In the genomic region with DNA sequence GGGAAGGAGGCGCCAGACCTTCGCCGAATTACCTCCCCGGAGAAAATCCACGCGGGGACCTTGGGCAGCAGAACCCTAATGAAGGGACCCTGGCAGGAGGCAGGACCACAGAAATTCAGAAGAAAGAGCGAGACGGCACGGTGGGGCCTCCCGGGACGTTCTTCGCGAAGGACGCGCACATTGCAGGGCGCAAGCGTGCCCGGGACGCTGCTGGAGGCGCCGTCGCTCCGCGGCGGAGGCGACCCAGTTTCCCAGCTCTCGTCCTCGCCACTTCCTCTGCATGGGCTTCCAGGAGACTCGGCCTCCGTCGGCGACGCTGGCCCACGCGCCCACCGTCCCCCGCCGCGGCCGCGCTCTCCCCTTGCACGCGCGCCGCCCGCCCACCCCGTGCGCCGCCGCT, we compare ENCODE assay signal across 10 cellular contexts. TPM values are rescaled to one million over a fixed set of nuclear protein-coding genes. Genes with fewer than 3 reads are reported as not detected.
DNase-seq lines count a peak whose midpoint lies in the region; ATAC-seq and TF ChIP-seq lines count a peak whose summit lies in the region.
"Had no signal": no experiment of that assay in that cellular context is flagged by ENCODE, and none has a peak within 500 bp of the region (broad histone marks: within the 10 kb centered on the region; RNA-seq: fewer than 3 reads in every experiment).

No MANE protein-coding gene starts in this region.

- H3K27me3 Mint-ChIP-seq in activated T-helper 1 cell treated with anti-CD3 and anti-CD28 coated beads, Interleukin-12 subunit alpha, Interleukin-12 subunit beta, Interleukin-2, Interleukin-4 antibody, amounts not matched to agents 30 ng/mL and 10 ng/mL and 1 ng/mL, durations not matched to agents 14 hours and 24 hours and 36 hours (ENCODE audit: insufficient read depth): peaks cover 4% of the 10 kb centered on the region

- TF ChIP-seq CTCF in colonic mucosa (IDR thresholded peaks at IDR 0.05) (no peak), thyroid gland (IDR thresholded peaks at IDR 0.05) (peak in 2 of 6 experiments; percentile 20 to 39)

- no peaks in the 10 kb centered on the region for H3K9me3 ChIP-seq in colonic mucosa
- H3K9me3 ChIP-seq in mesodermal cell (ENCODE audit: control insufficient read depth, low read length): peaks cover 2% of the 10 kb centered on the region
- H3K9me3 ChIP-seq in thyroid gland: no peaks in the 10 kb centered on the region

- H3K27ac ChIP-seq in colonic mucosa (no peak overlapping the region), mesodermal cell (ENCODE audit: low read depth, low read length, severe bottlenecking) (no peak overlapping the region), thyroid gland (no peak overlapping the region)

- H3K27me3 ChIP-seq in colonic mucosa (no peaks in the 10 kb centered on the region), thyroid gland (no peaks in the 10 kb centered on the region)

- H3K36me3 Mint-ChIP-seq in activated T-helper 1 cell treated with anti-CD3 and anti-CD28 coated beads, Interleukin-12 subunit alpha, Interleukin-12 subunit beta, Interleukin-2, Interleukin-4 antibody, amounts not matched to agents 30 ng/mL and 10 ng/mL and 1 ng/mL, durations not matched to agents 14 hours and 24 hours and 36 hours (ENCODE audit: low read depth): no peaks in the 10 kb centered on the region

- intact Hi-C loops in activated T-helper 1 cell treated with anti-CD3 and anti-CD28 coated beads, Interleukin-12 subunit alpha, Interleukin-12 subunit beta, Interleukin-2, Interleukin-4 antibody, amounts not matched to agents 30 ng/mL and 10 ng/mL and 1 ng/mL, durations not matched to agents 14 hours and 24 hours and 36 hours (cut with micrococcal nuclease): no loop called here
- intact Hi-C loops in colonic mucosa (cut with DNase I) (no loop called here), thyroid gland (cut with DNase I) (no loop called here)

- no peak for TF ChIP-seq POLR2A in thyroid gland (IDR thresholded peaks at IDR 0.05)

- 14 to 15% methylated on average over 49 to 50 of the region's 50 CpGs for WGBS in mesodermal cell (ENCODE audit: insufficient coverage in 2 of 2), 2 experiments
- 5 to 19% methylated on average over 10 to 22 of the region's 50 CpGs for WGBS in thyroid gland, 2 donors

- H3K36me3 ChIP-seq in colonic mucosa (no peaks in the 10 kb centered on the region), mesodermal cell (ENCODE audit: control insufficient read depth, insufficient read depth, low read length) (no peaks in the 10 kb centered on the region), thyroid gland (no peaks in the 10 kb centered on the region)

- H3K4me3 ChIP-seq in colonic mucosa (peak overlapping the region; percentile 17), mesodermal cell (ENCODE audit: extremely low read depth, insufficient read depth, low read length, poor library complexity, severe bottlenecking) (peak overlapping the region; percentile 3), thyroid gland (replicated peaks in 1 of 3) (peak overlapping the region in 1 of 3 donors; percentile 20)

- no peak overlapping the region for H3K27ac Mint-ChIP-seq in activated T-helper 1 cell treated with anti-CD3 and anti-CD28 coated beads, Interleukin-12 subunit alpha, Interleukin-12 subunit beta, Interleukin-2, Interleukin-4 antibody, amounts not matched to agents 30 ng/mL and 10 ng/mL and 1 ng/mL, durations not matched to agents 14 hours and 24 hours and 36 hours

- DNase-seq in activated T-helper 1 cell treated with Interleukin-2 at 50 U/mL for 16 hours (ENCODE audit: low read depth): peak; percentile 27
- no peak for DNase-seq in activated T-helper 1 cell treated with anti-CD3 and anti-CD28 coated beads, Interleukin-12 subunit alpha, Interleukin-12 subunit beta, Interleukin-2, Interleukin-4 antibody, amounts not matched to agents 30 ng/mL and 10 ng/mL and 1 ng/mL, durations not matched to agents 14 hours and 24 hours and 36 hours (ENCODE audit: low spot score)
- no peak for DNase-seq in colonic mucosa
- peak; percentile 34 to 42 for DNase-seq in thyroid gland
- no peak for DNase-seq in DMS 273 (lab: John Stamatoyannopoulos, UW; ENCODE audit: unreplicated experiment)
- DNase-seq in Ammon's horn (ENCODE audit: low spot score): no peak
- DNase-seq: GOT3, OCI-M1 had no signal

- no peak overlapping the region for H3K4me3 Mint-ChIP-seq in activated T-helper 1 cell treated with anti-CD3 and anti-CD28 coated beads, Interleukin-12 subunit alpha, Interleukin-12 subunit beta, Interleukin-2, Interleukin-4 antibody, amounts not matched to agents 30 ng/mL and 10 ng/mL and 1 ng/mL, durations not matched to agents 14 hours and 24 hours and 36 hours

- ATAC-seq in HG03354 (IDR thresholded peaks at IDR 0.05; ENCODE audit: poor library complexity, severe bottlenecking, unreplicated experiment): no peak

- H3K9ac ChIP-seq in colonic mucosa (ENCODE audit: low read depth in 2 of 2, low read length in 2 of 2): peak overlapping the region; percentile 31 to 32

- H3K4me1 Mint-ChIP-seq in activated T-helper 1 cell treated with anti-CD3 and anti-CD28 coated beads, Interleukin-12 subunit alpha, Interleukin-12 subunit beta, Interleukin-2, Interleukin-4 antibody, amounts not matched to agents 30 ng/mL and 10 ng/mL and 1 ng/mL, durations not matched to agents 14 hours and 24 hours and 36 hours (ENCODE audit: low read depth): peaks cover 15% of the 10 kb centered on the region

- H3K4me1 ChIP-seq in colonic mucosa: peaks cover 5% of the 10 kb centered on the region
- peaks cover 35% of the 10 kb centered on the region for H3K4me1 ChIP-seq in mesodermal cell (ENCODE audit: control insufficient read depth, insufficient read depth, low read length, poor library complexity, severe bottlenecking)
- H3K4me1 ChIP-seq in thyroid gland: peaks cover 6 to 12% of the 10 kb centered on the region in 2 donors

- no peaks in the 10 kb centered on the region for H3K9me3 Mint-ChIP-seq in activated T-helper 1 cell treated with anti-CD3 and anti-CD28 coated beads, Interleukin-12 subunit alpha, Interleukin-12 subunit beta, Interleukin-2, Interleukin-4 antibody, amounts not matched to agents 30 ng/mL and 10 ng/mL and 1 ng/mL, durations not matched to agents 14 hours and 24 hours and 36 hours

RNA-seq across cellular contexts. Expression of a gene that starts 31.9 kb away (rescaled TPM):
- 80.2 and 80.4 TPM in 2 replicates for total RNA-seq in activated T-helper 1 cell treated with anti-CD3 and anti-CD28 coated beads, Interleukin-12 subunit alpha, Interleukin-12 subunit beta, Interleukin-2, Interleukin-4 antibody, amounts not matched to agents 30 ng/mL and 10 ng/mL and 1 ng/mL, durations not matched to agents 14 hours and 24 hours and 36 hours
- total RNA-seq in colonic mucosa: 10 to 100 TPM; 38.6 to 62.1 TPM
- 38.8 TPM for polyA plus RNA-seq in mesodermal cell (2013, experiment 1 of 2)
- 36.1 TPM for polyA plus RNA-seq in mesodermal cell (2013, experiment 2 of 2)
- 10 to 100 TPM; 33.6 to 66.5 (median 47.3) TPM for total RNA-seq in thyroid gland

Comparison
In these comparisons a context has a peak if more than half of its experiments do, and no peak if none do; other contexts are left out.
1. DNase-seq: peak in activated T-helper 1 cell treated with Interleukin-2 at 50 U/mL for 16 hours (single experiment) and thyroid gland (2 of 2); none in activated T-helper 1 cell treated with anti-CD3 and anti-CD28 coated beads, Interleukin-12 subunit alpha, Interleukin-12 subunit beta, Interleukin-2, Interleukin-4 antibody, amounts not matched to agents 30 ng/mL and 10 ng/mL and 1 ng/mL, durations not matched to agents 14 hours and 24 hours and 36 hours (single experiment), colonic mucosa (single experiment), DMS 273 (single experiment) and Ammon's horn (single experiment).